1 cellular context compared by ENCODE assay signal in the genomic region with DNA sequence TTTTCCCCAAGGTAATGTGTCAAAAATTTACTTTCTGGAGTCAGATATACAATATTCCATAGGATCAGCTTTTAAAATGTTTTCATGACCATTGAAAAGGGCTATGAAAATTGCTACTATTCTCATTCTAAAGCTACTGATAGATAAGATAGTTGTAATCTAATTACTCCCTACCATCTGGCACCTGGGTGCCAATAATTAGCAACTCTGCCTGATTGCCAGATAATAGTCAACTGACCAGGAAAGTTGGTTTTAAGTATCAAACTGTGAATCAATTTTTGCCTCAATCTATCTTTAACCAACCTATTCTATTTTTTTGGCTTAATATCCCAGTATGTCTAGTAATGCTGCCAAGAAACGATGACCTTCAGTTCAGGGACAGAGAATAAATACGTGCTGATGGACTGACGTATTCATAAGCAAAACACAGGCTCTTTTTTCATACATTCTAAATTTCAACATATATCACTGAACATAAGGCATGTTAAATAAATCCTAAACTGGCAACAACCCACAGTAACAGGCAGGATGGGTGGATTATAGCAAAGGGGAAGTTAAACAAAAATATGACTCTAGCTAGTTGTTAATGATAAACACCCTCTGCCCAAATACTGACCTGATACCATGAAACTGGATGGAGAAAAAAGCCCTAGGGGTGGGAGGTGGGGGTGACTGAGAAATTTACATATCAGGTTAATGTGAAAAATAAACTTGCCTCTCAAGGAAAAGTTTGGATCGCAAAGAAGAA.
TF ChIP-seq lines count a peak whose summit lies in the region.

No MANE protein-coding gene starts in this region.

TF ChIP-seq in GM23338, 12 proteins besides CTCF, POLR2A, EP300 and RAD21 (continued from another document):
- TF ChIP-seq, protein P1, sequence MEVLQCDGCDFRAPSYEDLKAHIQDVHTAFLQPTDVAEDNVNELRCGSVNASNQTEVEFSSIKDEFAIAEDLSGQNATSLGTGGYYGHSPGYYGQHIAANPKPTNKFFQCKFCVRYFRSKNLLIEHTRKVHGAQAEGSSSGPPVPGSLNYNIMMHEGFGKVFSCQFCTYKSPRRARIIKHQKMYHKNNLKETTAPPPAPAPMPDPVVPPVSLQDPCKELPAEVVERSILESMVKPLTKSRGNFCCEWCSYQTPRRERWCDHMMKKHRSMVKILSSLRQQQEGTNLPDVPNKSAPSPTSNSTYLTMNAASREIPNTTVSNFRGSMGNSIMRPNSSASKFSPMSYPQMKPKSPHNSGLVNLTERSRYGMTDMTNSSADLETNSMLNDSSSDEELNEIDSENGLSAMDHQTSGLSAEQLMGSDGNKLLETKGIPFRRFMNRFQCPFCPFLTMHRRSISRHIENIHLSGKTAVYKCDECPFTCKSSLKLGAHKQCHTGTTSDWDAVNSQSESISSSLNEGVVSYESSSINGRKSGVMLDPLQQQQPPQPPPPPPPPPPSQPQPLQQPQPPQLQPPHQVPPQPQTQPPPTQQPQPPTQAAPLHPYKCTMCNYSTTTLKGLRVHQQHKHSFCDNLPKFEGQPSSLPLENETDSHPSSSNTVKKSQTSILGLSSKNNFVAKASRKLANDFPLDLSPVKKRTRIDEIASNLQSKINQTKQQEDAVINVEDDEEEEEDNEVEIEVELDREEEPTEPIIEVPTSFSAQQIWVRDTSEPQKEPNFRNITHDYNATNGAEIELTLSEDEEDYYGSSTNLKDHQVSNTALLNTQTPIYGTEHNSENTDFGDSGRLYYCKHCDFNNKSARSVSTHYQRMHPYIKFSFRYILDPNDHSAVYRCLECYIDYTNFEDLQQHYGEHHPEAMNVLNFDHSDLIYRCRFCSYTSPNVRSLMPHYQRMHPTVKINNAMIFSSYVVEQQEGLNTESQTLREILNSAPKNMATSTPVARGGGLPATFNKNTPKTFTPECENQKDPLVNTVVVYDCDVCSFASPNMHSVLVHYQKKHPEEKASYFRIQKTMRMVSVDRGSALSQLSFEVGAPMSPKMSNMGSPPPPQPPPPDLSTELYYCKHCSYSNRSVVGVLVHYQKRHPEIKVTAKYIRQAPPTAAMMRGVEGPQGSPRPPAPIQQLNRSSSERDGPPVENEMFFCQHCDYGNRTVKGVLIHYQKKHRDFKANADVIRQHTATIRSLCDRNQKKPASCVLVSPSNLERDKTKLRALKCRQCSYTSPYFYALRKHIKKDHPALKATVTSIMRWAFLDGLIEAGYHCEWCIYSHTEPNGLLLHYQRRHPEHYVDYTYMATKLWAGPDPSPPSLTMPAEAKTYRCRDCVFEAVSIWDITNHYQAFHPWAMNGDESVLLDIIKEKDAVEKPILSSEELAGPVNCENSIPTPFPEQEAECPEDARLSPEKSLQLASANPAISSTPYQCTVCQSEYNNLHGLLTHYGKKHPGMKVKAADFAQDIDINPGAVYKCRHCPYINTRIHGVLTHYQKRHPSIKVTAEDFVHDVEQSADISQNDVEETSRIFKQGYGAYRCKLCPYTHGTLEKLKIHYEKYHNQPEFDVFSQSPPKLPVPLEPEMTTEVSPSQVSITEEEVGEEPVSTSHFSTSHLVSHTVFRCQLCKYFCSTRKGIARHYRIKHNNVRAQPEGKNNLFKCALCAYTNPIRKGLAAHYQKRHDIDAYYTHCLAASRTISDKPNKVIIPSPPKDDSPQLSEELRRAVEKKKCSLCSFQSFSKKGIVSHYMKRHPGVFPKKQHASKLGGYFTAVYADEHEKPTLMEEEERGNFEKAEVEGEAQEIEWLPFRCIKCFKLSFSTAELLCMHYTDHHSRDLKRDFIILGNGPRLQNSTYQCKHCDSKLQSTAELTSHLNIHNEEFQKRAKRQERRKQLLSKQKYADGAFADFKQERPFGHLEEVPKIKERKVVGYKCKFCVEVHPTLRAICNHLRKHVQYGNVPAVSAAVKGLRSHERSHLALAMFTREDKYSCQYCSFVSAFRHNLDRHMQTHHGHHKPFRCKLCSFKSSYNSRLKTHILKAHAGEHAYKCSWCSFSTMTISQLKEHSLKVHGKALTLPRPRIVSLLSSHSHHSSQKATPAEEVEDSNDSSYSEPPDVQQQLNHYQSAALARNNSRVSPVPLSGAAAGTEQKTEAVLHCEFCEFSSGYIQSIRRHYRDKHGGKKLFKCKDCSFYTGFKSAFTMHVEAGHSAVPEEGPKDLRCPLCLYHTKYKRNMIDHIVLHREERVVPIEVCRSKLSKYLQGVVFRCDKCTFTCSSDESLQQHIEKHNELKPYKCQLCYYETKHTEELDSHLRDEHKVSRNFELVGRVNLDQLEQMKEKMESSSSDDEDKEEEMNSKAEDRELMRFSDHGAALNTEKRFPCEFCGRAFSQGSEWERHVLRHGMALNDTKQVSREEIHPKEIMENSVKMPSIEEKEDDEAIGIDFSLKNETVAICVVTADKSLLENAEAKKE (CRISPR knock-in tag; IDR thresholded peaks at IDR 0.05): no peak
